In genomic region chr2:152407204-152407721, GRCh38 we compare ENCODE assay signal across 1 cellular context.
TF ChIP-seq lines count a peak whose summit lies in the region.

No MANE protein-coding gene starts in this region.

TF ChIP-seq in GM12878, 131 proteins besides CTCF, POLR2A, EP300 and RAD21 (continued from another document and continues in another):
- TF ChIP-seq, protein P1, sequence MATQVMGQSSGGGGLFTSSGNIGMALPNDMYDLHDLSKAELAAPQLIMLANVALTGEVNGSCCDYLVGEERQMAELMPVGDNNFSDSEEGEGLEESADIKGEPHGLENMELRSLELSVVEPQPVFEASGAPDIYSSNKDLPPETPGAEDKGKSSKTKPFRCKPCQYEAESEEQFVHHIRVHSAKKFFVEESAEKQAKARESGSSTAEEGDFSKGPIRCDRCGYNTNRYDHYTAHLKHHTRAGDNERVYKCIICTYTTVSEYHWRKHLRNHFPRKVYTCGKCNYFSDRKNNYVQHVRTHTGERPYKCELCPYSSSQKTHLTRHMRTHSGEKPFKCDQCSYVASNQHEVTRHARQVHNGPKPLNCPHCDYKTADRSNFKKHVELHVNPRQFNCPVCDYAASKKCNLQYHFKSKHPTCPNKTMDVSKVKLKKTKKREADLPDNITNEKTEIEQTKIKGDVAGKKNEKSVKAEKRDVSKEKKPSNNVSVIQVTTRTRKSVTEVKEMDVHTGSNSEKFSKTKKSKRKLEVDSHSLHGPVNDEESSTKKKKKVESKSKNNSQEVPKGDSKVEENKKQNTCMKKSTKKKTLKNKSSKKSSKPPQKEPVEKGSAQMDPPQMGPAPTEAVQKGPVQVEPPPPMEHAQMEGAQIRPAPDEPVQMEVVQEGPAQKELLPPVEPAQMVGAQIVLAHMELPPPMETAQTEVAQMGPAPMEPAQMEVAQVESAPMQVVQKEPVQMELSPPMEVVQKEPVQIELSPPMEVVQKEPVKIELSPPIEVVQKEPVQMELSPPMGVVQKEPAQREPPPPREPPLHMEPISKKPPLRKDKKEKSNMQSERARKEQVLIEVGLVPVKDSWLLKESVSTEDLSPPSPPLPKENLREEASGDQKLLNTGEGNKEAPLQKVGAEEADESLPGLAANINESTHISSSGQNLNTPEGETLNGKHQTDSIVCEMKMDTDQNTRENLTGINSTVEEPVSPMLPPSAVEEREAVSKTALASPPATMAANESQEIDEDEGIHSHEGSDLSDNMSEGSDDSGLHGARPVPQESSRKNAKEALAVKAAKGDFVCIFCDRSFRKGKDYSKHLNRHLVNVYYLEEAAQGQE (IDR thresholded peaks at IDR 0.05; ENCODE audit: low read depth, low read length), result no peak
- TF ChIP-seq, protein P2, sequence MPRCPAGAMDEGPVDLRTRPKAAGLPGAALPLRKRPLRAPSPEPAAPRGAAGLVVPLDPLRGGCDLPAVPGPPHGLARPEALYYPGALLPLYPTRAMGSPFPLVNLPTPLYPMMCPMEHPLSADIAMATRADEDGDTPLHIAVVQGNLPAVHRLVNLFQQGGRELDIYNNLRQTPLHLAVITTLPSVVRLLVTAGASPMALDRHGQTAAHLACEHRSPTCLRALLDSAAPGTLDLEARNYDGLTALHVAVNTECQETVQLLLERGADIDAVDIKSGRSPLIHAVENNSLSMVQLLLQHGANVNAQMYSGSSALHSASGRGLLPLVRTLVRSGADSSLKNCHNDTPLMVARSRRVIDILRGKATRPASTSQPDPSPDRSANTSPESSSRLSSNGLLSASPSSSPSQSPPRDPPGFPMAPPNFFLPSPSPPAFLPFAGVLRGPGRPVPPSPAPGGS (IDR thresholded peaks at IDR 0.05; ENCODE audit: borderline replicate concordance, insufficient read depth, low read depth, low read length, poor library complexity, severe bottlenecking), result no peak
- TF ChIP-seq CBX5 (IDR thresholded peaks at IDR 0.05; ENCODE audit: low read depth) (no peak), RELB (IDR thresholded peaks at IDR 0.05; ENCODE audit: low read depth) (peak; percentile 84), CHD1 (IDR thresholded peaks at IDR 0.05; ENCODE audit: low read depth, low read length) (no peak), SIX5 (IDR thresholded peaks at IDR 0.05; ENCODE audit: low read depth, low read length, severe bottlenecking) (no peak), NR2F1 (conservative IDR thresholded peaks at IDR 0.05) (no peak), WRNIP1 (IDR thresholded peaks at IDR 0.05; ENCODE audit: borderline replicate concordance, low read depth, low read length) (no peak), NKRF (conservative IDR thresholded peaks at IDR 0.05) (no peak), MYC (IDR thresholded peaks at IDR 0.05; ENCODE audit: insufficient read depth, insufficient read length, insufficient replicate concordance, low read length, severe bottlenecking) (no peak), IKZF1 (conservative IDR thresholded peaks at IDR 0.05) (peak; percentile 61), STAT1 (conservative IDR thresholded peaks at IDR 0.05) (no peak), GATAD2B (conservative IDR thresholded peaks at IDR 0.05; ENCODE audit: low read depth) (no peak), BHLHE40 (IDR thresholded peaks at IDR 0.05; ENCODE audit: borderline replicate concordance in 1 of 2, low read depth in 2 of 2, low read length in 1 of 2) (peak; percentile 89 to 91), MEF2A (IDR thresholded peaks at IDR 0.05; ENCODE audit: insufficient read depth, low read depth, low read length) (no peak), CEBPZ (IDR thresholded peaks at IDR 0.05; ENCODE audit: low read depth, low read length) (no peak), RUNX3 (IDR thresholded peaks at IDR 0.05; ENCODE audit: low read length) (peak; percentile 45; the same call in 1 of the 2 replicates), SMAD1 (IDR thresholded peaks at IDR 0.05; ENCODE audit: low read depth, partially characterized antibody) (no peak), FOXM1 (IDR thresholded peaks at IDR 0.05; ENCODE audit: low read depth, low read length) (no peak), BRCA1 (IDR thresholded peaks at IDR 0.05; ENCODE audit: low read depth, low read length) (no peak), HDAC6 (IDR thresholded peaks at IDR 0.05; ENCODE audit: unreplicated experiment) (no peak), EED (IDR thresholded peaks at IDR 0.05; ENCODE audit: low read depth) (no peak), ZSCAN29 (IDR thresholded peaks at IDR 0.05) (no peak)
- TF ChIP-seq, protein P3, sequence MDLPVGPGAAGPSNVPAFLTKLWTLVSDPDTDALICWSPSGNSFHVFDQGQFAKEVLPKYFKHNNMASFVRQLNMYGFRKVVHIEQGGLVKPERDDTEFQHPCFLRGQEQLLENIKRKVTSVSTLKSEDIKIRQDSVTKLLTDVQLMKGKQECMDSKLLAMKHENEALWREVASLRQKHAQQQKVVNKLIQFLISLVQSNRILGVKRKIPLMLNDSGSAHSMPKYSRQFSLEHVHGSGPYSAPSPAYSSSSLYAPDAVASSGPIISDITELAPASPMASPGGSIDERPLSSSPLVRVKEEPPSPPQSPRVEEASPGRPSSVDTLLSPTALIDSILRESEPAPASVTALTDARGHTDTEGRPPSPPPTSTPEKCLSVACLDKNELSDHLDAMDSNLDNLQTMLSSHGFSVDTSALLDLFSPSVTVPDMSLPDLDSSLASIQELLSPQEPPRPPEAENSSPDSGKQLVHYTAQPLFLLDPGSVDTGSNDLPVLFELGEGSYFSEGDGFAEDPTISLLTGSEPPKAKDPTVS (IDR thresholded peaks at IDR 0.05; ENCODE audit: low read depth, low read length), result no peak
- TF ChIP-seq, protein P4, sequence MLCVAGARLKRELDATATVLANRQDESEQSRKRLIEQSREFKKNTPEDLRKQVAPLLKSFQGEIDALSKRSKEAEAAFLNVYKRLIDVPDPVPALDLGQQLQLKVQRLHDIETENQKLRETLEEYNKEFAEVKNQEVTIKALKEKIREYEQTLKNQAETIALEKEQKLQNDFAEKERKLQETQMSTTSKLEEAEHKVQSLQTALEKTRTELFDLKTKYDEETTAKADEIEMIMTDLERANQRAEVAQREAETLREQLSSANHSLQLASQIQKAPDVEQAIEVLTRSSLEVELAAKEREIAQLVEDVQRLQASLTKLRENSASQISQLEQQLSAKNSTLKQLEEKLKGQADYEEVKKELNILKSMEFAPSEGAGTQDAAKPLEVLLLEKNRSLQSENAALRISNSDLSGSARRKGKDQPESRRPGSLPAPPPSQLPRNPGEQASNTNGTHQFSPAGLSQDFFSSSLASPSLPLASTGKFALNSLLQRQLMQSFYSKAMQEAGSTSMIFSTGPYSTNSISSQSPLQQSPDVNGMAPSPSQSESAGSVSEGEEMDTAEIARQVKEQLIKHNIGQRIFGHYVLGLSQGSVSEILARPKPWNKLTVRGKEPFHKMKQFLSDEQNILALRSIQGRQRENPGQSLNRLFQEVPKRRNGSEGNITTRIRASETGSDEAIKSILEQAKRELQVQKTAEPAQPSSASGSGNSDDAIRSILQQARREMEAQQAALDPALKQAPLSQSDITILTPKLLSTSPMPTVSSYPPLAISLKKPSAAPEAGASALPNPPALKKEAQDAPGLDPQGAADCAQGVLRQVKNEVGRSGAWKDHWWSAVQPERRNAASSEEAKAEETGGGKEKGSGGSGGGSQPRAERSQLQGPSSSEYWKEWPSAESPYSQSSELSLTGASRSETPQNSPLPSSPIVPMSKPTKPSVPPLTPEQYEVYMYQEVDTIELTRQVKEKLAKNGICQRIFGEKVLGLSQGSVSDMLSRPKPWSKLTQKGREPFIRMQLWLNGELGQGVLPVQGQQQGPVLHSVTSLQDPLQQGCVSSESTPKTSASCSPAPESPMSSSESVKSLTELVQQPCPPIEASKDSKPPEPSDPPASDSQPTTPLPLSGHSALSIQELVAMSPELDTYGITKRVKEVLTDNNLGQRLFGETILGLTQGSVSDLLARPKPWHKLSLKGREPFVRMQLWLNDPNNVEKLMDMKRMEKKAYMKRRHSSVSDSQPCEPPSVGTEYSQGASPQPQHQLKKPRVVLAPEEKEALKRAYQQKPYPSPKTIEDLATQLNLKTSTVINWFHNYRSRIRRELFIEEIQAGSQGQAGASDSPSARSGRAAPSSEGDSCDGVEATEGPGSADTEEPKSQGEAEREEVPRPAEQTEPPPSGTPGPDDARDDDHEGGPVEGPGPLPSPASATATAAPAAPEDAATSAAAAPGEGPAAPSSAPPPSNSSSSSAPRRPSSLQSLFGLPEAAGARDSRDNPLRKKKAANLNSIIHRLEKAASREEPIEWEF (IDR thresholded peaks at IDR 0.05; ENCODE audit: insufficient replicate concordance, low read depth, low read length), result no peak
- TF ChIP-seq, protein P5, sequence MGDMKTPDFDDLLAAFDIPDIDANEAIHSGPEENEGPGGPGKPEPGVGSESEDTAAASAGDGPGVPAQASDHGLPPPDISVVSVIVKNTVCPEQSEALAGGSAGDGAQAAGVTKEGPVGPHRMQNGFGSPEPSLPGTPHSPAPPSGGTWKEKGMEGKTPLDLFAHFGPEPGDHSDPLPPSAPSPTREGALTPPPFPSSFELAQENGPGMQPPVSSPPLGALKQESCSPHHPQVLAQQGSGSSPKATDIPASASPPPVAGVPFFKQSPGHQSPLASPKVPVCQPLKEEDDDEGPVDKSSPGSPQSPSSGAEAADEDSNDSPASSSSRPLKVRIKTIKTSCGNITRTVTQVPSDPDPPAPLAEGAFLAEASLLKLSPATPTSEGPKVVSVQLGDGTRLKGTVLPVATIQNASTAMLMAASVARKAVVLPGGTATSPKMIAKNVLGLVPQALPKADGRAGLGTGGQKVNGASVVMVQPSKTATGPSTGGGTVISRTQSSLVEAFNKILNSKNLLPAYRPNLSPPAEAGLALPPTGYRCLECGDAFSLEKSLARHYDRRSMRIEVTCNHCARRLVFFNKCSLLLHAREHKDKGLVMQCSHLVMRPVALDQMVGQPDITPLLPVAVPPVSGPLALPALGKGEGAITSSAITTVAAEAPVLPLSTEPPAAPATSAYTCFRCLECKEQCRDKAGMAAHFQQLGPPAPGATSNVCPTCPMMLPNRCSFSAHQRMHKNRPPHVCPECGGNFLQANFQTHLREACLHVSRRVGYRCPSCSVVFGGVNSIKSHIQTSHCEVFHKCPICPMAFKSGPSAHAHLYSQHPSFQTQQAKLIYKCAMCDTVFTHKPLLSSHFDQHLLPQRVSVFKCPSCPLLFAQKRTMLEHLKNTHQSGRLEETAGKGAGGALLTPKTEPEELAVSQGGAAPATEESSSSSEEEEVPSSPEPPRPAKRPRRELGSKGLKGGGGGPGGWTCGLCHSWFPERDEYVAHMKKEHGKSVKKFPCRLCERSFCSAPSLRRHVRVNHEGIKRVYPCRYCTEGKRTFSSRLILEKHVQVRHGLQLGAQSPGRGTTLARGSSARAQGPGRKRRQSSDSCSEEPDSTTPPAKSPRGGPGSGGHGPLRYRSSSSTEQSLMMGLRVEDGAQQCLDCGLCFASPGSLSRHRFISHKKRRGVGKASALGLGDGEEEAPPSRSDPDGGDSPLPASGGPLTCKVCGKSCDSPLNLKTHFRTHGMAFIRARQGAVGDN (IDR thresholded peaks at IDR 0.05), result peak; percentile 93
